3 cellular contexts compared by ENCODE assay signal in the genomic region with DNA sequence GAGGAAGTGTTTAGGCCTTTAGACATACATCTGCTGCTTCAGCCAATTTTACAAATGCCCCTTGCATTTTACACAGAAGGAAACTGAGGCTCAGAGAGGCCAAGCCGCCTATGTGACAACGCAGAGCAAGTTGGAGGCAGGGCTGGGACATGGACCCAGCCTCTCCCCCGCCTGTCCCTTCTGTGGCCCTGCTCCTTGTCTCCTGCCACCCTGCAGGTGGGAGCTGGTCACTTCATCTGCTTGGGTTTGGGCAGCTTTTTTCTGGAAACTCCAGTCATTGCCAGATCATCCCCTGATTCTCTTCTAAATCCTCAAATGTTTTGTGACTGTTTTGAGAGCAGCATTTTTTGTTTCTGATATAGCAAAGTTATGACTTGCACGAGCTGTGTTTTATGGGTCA.
TF ChIP-seq lines count a peak whose summit lies in the region.

No MANE protein-coding gene starts in this region.

TF ChIP-seq in HCT116, 20 proteins besides CTCF, POLR2A, EP300 and RAD21:
- no peak for TF ChIP-seq ZNF274 (IDR thresholded peaks at IDR 0.05; ENCODE audit: low read depth, low read length)
- no peak for TF ChIP-seq ELF1 (IDR thresholded peaks at IDR 0.05; ENCODE audit: borderline replicate concordance, low read depth)
- no peak for TF ChIP-seq JUND (IDR thresholded peaks at IDR 0.05)
- TF ChIP-seq, protein P1, sequence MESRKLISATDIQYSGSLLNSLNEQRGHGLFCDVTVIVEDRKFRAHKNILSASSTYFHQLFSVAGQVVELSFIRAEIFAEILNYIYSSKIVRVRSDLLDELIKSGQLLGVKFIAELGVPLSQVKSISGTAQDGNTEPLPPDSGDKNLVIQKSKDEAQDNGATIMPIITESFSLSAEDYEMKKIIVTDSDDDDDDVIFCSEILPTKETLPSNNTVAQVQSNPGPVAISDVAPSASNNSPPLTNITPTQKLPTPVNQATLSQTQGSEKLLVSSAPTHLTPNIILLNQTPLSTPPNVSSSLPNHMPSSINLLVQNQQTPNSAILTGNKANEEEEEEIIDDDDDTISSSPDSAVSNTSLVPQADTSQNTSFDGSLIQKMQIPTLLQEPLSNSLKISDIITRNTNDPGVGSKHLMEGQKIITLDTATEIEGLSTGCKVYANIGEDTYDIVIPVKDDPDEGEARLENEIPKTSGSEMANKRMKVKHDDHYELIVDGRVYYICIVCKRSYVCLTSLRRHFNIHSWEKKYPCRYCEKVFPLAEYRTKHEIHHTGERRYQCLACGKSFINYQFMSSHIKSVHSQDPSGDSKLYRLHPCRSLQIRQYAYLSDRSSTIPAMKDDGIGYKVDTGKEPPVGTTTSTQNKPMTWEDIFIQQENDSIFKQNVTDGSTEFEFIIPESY (IDR thresholded peaks at IDR 0.05; ENCODE audit: extremely low read depth, insufficient replicate concordance, low read length): no peak
- no peak for TF ChIP-seq SRF (IDR thresholded peaks at IDR 0.05; ENCODE audit: low read depth)
- TF ChIP-seq FOSL1 (IDR thresholded peaks at IDR 0.05; ENCODE audit: low read depth): no peak
- TF ChIP-seq, protein P2, sequence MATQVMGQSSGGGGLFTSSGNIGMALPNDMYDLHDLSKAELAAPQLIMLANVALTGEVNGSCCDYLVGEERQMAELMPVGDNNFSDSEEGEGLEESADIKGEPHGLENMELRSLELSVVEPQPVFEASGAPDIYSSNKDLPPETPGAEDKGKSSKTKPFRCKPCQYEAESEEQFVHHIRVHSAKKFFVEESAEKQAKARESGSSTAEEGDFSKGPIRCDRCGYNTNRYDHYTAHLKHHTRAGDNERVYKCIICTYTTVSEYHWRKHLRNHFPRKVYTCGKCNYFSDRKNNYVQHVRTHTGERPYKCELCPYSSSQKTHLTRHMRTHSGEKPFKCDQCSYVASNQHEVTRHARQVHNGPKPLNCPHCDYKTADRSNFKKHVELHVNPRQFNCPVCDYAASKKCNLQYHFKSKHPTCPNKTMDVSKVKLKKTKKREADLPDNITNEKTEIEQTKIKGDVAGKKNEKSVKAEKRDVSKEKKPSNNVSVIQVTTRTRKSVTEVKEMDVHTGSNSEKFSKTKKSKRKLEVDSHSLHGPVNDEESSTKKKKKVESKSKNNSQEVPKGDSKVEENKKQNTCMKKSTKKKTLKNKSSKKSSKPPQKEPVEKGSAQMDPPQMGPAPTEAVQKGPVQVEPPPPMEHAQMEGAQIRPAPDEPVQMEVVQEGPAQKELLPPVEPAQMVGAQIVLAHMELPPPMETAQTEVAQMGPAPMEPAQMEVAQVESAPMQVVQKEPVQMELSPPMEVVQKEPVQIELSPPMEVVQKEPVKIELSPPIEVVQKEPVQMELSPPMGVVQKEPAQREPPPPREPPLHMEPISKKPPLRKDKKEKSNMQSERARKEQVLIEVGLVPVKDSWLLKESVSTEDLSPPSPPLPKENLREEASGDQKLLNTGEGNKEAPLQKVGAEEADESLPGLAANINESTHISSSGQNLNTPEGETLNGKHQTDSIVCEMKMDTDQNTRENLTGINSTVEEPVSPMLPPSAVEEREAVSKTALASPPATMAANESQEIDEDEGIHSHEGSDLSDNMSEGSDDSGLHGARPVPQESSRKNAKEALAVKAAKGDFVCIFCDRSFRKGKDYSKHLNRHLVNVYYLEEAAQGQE (IDR thresholded peaks at IDR 0.05; ENCODE audit: low read depth): no peak
- no peak for TF ChIP-seq SIN3A (IDR thresholded peaks at IDR 0.05; ENCODE audit: low read depth)
- TF ChIP-seq, protein P3, sequence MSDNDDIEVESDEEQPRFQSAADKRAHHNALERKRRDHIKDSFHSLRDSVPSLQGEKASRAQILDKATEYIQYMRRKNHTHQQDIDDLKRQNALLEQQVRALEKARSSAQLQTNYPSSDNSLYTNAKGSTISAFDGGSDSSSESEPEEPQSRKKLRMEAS (IDR thresholded peaks at IDR 0.05): no peak
- TF ChIP-seq POLR2AphosphoS5 (IDR thresholded peaks at IDR 0.05; ENCODE audit: low read depth, low read length): no peak
TF ChIP-seq in HCT116: peak in this region for 0.

TF ChIP-seq in H1, 55 proteins besides CTCF, POLR2A, EP300 and RAD21:
- TF ChIP-seq PHF8 (conservative IDR thresholded peaks at IDR 0.05; ENCODE audit: low read depth, low read length) (no peak), CHD2 (IDR thresholded peaks at IDR 0.05; ENCODE audit: low read length) (no peak), SP2 (IDR thresholded peaks at IDR 0.05; ENCODE audit: low read length) (no peak)

TF ChIP-seq in SK-N-SH treated with all-trans-retinoic acid at 6 μM for 48 hours, 23 proteins besides CTCF, POLR2A, EP300 and RAD21:
- TF ChIP-seq RARB (CRISPR knock-in tag; IDR thresholded peaks at IDR 0.05) (no peak), GLIS3 (CRISPR knock-in tag; IDR thresholded peaks at IDR 0.05) (no peak), CSDC2 (CRISPR knock-in tag; IDR thresholded peaks at IDR 0.05) (no peak), ZNF8 (CRISPR knock-in tag; IDR thresholded peaks at IDR 0.05) (no peak), ISL1 (CRISPR knock-in tag; IDR thresholded peaks at IDR 0.05) (no peak), ZFP30 (CRISPR knock-in tag; IDR thresholded peaks at IDR 0.05) (no peak)
- TF ChIP-seq, protein P4, sequence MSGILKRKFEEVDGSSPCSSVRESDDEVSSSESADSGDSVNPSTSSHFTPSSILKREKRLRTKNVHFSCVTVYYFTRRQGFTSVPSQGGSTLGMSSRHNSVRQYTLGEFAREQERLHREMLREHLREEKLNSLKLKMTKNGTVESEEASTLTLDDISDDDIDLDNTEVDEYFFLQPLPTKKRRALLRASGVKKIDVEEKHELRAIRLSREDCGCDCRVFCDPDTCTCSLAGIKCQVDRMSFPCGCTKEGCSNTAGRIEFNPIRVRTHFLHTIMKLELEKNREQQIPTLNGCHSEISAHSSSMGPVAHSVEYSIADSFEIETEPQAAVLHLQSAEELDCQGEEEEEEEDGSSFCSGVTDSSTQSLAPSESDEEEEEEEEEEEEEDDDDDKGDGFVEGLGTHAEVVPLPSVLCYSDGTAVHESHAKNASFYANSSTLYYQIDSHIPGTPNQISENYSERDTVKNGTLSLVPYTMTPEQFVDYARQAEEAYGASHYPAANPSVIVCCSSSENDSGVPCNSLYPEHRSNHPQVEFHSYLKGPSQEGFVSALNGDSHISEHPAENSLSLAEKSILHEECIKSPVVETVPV (CRISPR knock-in tag; IDR thresholded peaks at IDR 0.05): no peak
- TF ChIP-seq, protein P5, sequence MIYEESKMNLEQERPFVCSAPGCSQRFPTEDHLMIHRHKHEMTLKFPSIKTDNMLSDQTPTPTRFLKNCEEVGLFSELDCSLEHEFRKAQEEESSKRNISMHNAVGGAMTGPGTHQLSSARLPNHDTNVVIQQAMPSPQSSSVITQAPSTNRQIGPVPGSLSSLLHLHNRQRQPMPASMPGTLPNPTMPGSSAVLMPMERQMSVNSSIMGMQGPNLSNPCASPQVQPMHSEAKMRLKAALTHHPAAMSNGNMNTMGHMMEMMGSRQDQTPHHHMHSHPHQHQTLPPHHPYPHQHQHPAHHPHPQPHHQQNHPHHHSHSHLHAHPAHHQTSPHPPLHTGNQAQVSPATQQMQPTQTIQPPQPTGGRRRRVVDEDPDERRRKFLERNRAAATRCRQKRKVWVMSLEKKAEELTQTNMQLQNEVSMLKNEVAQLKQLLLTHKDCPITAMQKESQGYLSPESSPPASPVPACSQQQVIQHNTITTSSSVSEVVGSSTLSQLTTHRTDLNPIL (CRISPR knock-in tag; IDR thresholded peaks at IDR 0.05; ENCODE audit: low read depth): no peak
